11 cellular contexts compared by ENCODE assay signal in genomic region chr20:32463642-32464400, GRCh38.
A peak's percentile ranks its signal among the peaks of the same experiment; 100 is the strongest.
DNase-seq lines count a peak whose midpoint lies in the region; ATAC-seq, FAIRE-seq and TF ChIP-seq lines count a peak whose summit lies in the region.
"Had no signal": no experiment of that assay in that cellular context is flagged by ENCODE, and none has a peak within 500 bp of the region (broad histone marks: within the 10 kb centered on the region; RNA-seq: fewer than 3 reads in every experiment).

No MANE protein-coding gene starts in this region.

- no peak overlapping the region for H3K14ac ChIP-seq in H1 (ENCODE audit: insufficient read length)

- H2BK5ac ChIP-seq in H1 (ENCODE audit: low read depth, low read length), result peak overlapping the region; percentile 66

- H3K4ac ChIP-seq in H1 (replicated peaks; ENCODE audit: insufficient read length, low read depth, low read length), result peak overlapping the region; percentile 78

- no peak overlapping the region for H3K4me2 ChIP-seq in H1 (ENCODE audit: insufficient read depth in 1 of 2, low read depth in 2 of 2, low read length in 2 of 2)

- peaks cover 11% of the 10 kb centered on the region for H3K79me1 ChIP-seq in H1 (ENCODE audit: low read depth, low read length)

- no peak overlapping the region for H2AFZ ChIP-seq in H1 (ENCODE audit: low read length)

- TF ChIP-seq EP300 in H1 (IDR thresholded peaks at IDR 0.05; ENCODE audit: borderline replicate concordance in 1 of 2, low read depth in 2 of 2, low read length in 2 of 2), result no peak

- H4K5ac ChIP-seq in H1 (ENCODE audit: insufficient read length, low read depth, low read length), result no peak overlapping the region

- peaks cover 0 to under 1% of the 10 kb centered on the region in 2 experiments; a peak in 1 of 4 replicates for H3K79me2 ChIP-seq in H1 (ENCODE audit: control insufficient read depth in 1 of 2, insufficient read depth in 2 of 2, low read length in 2 of 2)

- 0 out of 2 replicates have a peak overlapping the region, but pooled peaks have one; percentile 14 for H3K27ac ChIP-seq in H1 (ENCODE audit: low read depth, low read length)
- H3K27ac ChIP-seq in lower lobe of right lung, result peak overlapping the region; percentile 53
- H3K27ac ChIP-seq in small intestine (ENCODE audit: low read depth in 1 of 2, low read length in 1 of 2), result peak overlapping the region; percentile 90
- H3K27ac ChIP-seq: gastrocnemius medialis had no signal

- H3K9me3 ChIP-seq in H1 (ENCODE audit: insufficient read depth in 2 of 2, low read depth in 1 of 2, low read length in 1 of 2), result no peaks in the 10 kb centered on the region
- H3K9me3 ChIP-seq in lower lobe of right lung, result no peaks in the 10 kb centered on the region
- no peaks in the 10 kb centered on the region for H3K9me3 ChIP-seq in small intestine (ENCODE audit: control insufficient read depth, low read depth)
- H3K9me3 ChIP-seq: gastrocnemius medialis had no signal

- H2BK12ac ChIP-seq in H1 (ENCODE audit: low read depth, low read length), result no peak overlapping the region

- no peak overlapping the region; the same call in 1 of the 2 replicates for H4K8ac ChIP-seq in H1 (ENCODE audit: extremely low read depth, insufficient read depth, low read length)

- no peaks in the 10 kb centered on the region for H3K23me2 ChIP-seq in H1 (ENCODE audit: low read depth, low read length)

- H2BK20ac ChIP-seq in H1 (ENCODE audit: low read length), result no peak overlapping the region

- H3K4me1 ChIP-seq in H1 (replicated peaks in 1 of 4; ENCODE audit: control insufficient read depth in 3 of 4, insufficient read depth in 4 of 4, low read length in 3 of 4) (peaks cover 0 to 26% (median 16%) of the 10 kb centered on the region in 4 experiments; a peak in 6 of 7 replicates), lower lobe of right lung (peaks cover 50% of the 10 kb centered on the region), small intestine (ENCODE audit: control insufficient read depth in 2 of 2, insufficient read depth in 1 of 2, low read depth in 1 of 2, low read length in 1 of 2) (peaks cover 2 to 4% of the 10 kb centered on the region in 2 donors)
- H3K4me1 ChIP-seq: gastrocnemius medialis had no signal

- no peak overlapping the region for H3K9ac ChIP-seq in H1 (replicated peaks in 1 of 4; ENCODE audit: extremely low read depth in 1 of 4, low read depth in 3 of 4, low read length in 3 of 4)

- no peak for ATAC-seq in lower lobe of right lung
- ATAC-seq: gastrocnemius medialis had no signal

- no peak overlapping the region for H3K23ac ChIP-seq in H1 (ENCODE audit: insufficient read length)

- H2BK120ac ChIP-seq in H1 (replicated peaks; ENCODE audit: low read depth, low read length), result no peak overlapping the region

- FAIRE-seq in H1 (lab: Jason Lieb, UNC), result no peak
- no peak for FAIRE-seq in small intestine (lab: Jason Lieb, UNC)
- FAIRE-seq: RCC 7860 had no signal

- H4K20me1 ChIP-seq in H1 (replicated peaks in 1 of 2; ENCODE audit: control insufficient read depth in 1 of 2, insufficient read depth in 2 of 2, low read length in 2 of 2), result peaks cover 20 to 35% of the 10 kb centered on the region in 2 experiments

- TF ChIP-seq CTCF in H1 (IDR thresholded peaks at IDR 0.05; ENCODE audit: control extremely low read depth in 1 of 3, insufficient read depth in 1 of 3, low read depth in 1 of 3, low read length in 3 of 3) (no peak), lower lobe of right lung (IDR thresholded peaks at IDR 0.05) (no peak)

- CTCF ChIA-PET in H1 (lab: Charles Lee; ENCODE audit: partially characterized antibody) (interaction anchor here (1.0 kb wide), 1 partner anchor 189 kb away, joined by 3 read pairs; no protein-coding TSS in a partner anchor), HEK293T (lab: Yijun Ruan, JAX) (no interaction called here)

- 84% methylated on average over 27 of the region's 28 CpGs; no CpG with 5 or more reads in 1 of the 2 experiments for WGBS in H1 (ENCODE audit: extremely low coverage in 1 of 2, insufficient coverage in 1 of 2, insufficient read length in 1 of 2, insufficient replicate concordance in 2 of 2, low coverage in 1 of 2, low lambda C conversion rate in 2 of 2, missing lambda C conversion rate in 1 of 2), 2 experiments
- WGBS in small intestine, 3 donors, result 24 to 51% (median 41%) methylated on average over 26 to 28 of the region's 28 CpGs

- POLR2A ChIA-PET in H1 (lab: Charles Lee; ENCODE audit: partially characterized antibody) (interaction anchor here (1.2 to 1.6 kb wide), 2 partner anchors 12 to 132 kb away, joined by 4 read pairs; no protein-coding TSS in a partner anchor), HEK293T (lab: Yijun Ruan, JAX) (no interaction called here)

- H3K56ac ChIP-seq in H1 (replicated peaks; ENCODE audit: insufficient read length, low read depth, low read length), result no peak overlapping the region

- H4K91ac ChIP-seq in H1 (replicated peaks; ENCODE audit: insufficient read length, low read length), result peak overlapping the region; percentile 81

- H3K27me3 ChIP-seq in H1 (replicated peaks in 1 of 4; ENCODE audit: control insufficient read depth in 3 of 4, extremely low read depth in 1 of 4, insufficient read depth in 3 of 4, low read length in 3 of 4), result no peaks in the 10 kb centered on the region
- no peaks in the 10 kb centered on the region for H3K27me3 ChIP-seq in lower lobe of right lung (ENCODE audit: low read depth)
- H3K27me3 ChIP-seq in small intestine (ENCODE audit: control insufficient read depth in 2 of 2, insufficient read depth in 2 of 2, low read length in 2 of 2), result no peaks in the 10 kb centered on the region
- H3K27me3 ChIP-seq: gastrocnemius medialis had no signal

- H3K36me3 ChIP-seq in H1 (ENCODE audit: control insufficient read depth in 2 of 4, insufficient read depth in 4 of 4, low read length in 3 of 4), result no peaks in the 10 kb centered on the region
- H3K36me3 ChIP-seq in lower lobe of right lung, result peaks cover 12% of the 10 kb centered on the region
- no peaks in the 10 kb centered on the region for H3K36me3 ChIP-seq in small intestine (ENCODE audit: control insufficient read depth in 2 of 2, insufficient read depth in 2 of 2, low read length in 2 of 2)
- H3K36me3 ChIP-seq: gastrocnemius medialis had no signal

- 0 out of 2 replicates have a peak overlapping the region, but pooled peaks have one; percentile 39 for H2AK5ac ChIP-seq in H1 (ENCODE audit: low read depth, low read length)

- H2BK15ac ChIP-seq in H1 (ENCODE audit: low read length), result no peak overlapping the region

- peak; percentile 56 for DNase-seq in NCI-H1048 (lab: John Stamatoyannopoulos, UW)
- DNase-seq in H1 (ENCODE audit: low read depth in 1 of 2, low spot score in 2 of 2), result no peak
- DNase-seq in lower lobe of right lung, result no peak
- peak; percentile 80 for DNase-seq in small intestine
- no peak for DNase-seq in stimulated activated CD4-positive, alpha-beta T cell treated with anti-CD3 and anti-CD28 coated beads, Interleukin-12 subunit alpha, Interleukin-12 subunit beta, amount 100 ng/mL, for 4 hours
- no peak for DNase-seq in HEK293T (ENCODE audit: extremely low spot score)
- DNase-seq in activated CD8-positive, alpha-beta memory T cell treated with anti-CD3 and anti-CD28 coated beads for 24 hours, result no peak
- DNase-seq in ureter (ENCODE audit: low spot score), result no peak
- DNase-seq: activated T-cell treated with anti-CD3 and anti-CD28 coated beads, Interleukin-2, amount 50 U/mL, for 1 hour; gastrocnemius medialis had no signal

- H3K4me3 ChIP-seq in H1 (ENCODE audit: extremely low read depth in 1 of 4, insufficient read depth in 2 of 4, low read depth in 3 of 4, low read length in 4 of 4) (no peak overlapping the region), lower lobe of right lung (no peak overlapping the region), small intestine (ENCODE audit: low read depth in 1 of 2, low read length in 2 of 2) (no peak overlapping the region)
- H3K4me3 ChIP-seq: gastrocnemius medialis had no signal

- TF ChIP-seq RAD21 in H1 (IDR thresholded peaks at IDR 0.05 in 1 of 2, conservative IDR thresholded peaks at IDR 0.05 in 1 of 2; ENCODE audit: low read depth in 2 of 2, low read length in 2 of 2), result no peak

- H3K18ac ChIP-seq in H1 (ENCODE audit: extremely low read depth, low read length), result no peak overlapping the region; the same call in 1 of the 2 replicates

- no peak for TF ChIP-seq POLR2A in H1 (IDR thresholded peaks at IDR 0.05; ENCODE audit: control extremely low read depth in 1 of 2, low read depth in 2 of 2, low read length in 2 of 2)

- intact Hi-C loops in lower lobe of right lung (cut with DNase I), result no loop called here

TF ChIP-seq in H1, 55 proteins besides CTCF, POLR2A, EP300 and RAD21:
- TF ChIP-seq SP1 (IDR thresholded peaks at IDR 0.05; ENCODE audit: low read depth, low read length), result no peak
- no peak for TF ChIP-seq KDM4A (IDR thresholded peaks at IDR 0.05; ENCODE audit: low read depth, low read length, severe bottlenecking)
- TF ChIP-seq HDAC6 (IDR thresholded peaks at IDR 0.05; ENCODE audit: low read depth, low read length), result no peak
- no peak for TF ChIP-seq MAFK (IDR thresholded peaks at IDR 0.05; ENCODE audit: low read depth, low read length)
- TF ChIP-seq NANOG (IDR thresholded peaks at IDR 0.05; ENCODE audit: insufficient read depth, low read depth, low read length, poor library complexity, severe bottlenecking), result no peak
- TF ChIP-seq ASH2L (IDR thresholded peaks at IDR 0.05; ENCODE audit: low read length), result no peak

TF ChIP-seq in HEK293T, 16 proteins besides CTCF, POLR2A, EP300 and RAD21:
- TF ChIP-seq NFRKB (IDR thresholded peaks at IDR 0.05), result no peak
- TF ChIP-seq ARNT (IDR thresholded peaks at IDR 0.05), result no peak
- TF ChIP-seq CTBP1 (IDR thresholded peaks at IDR 0.05; ENCODE audit: borderline replicate concordance), result no peak
- TF ChIP-seq PKNOX1 (IDR thresholded peaks at IDR 0.05), result no peak
- no peak for TF ChIP-seq ELF4 (IDR thresholded peaks at IDR 0.05)
- TF ChIP-seq L3MBTL2 (conservative IDR thresholded peaks at IDR 0.05), result no peak
- TF ChIP-seq FOXM1 (IDR thresholded peaks at IDR 0.05; ENCODE audit: borderline replicate concordance), result no peak
- TF ChIP-seq SP1 (IDR thresholded peaks at IDR 0.05), result no peak
- TF ChIP-seq FOXA1 (IDR thresholded peaks at IDR 0.05), result no peak
- no peak for TF ChIP-seq HDGF (IDR thresholded peaks at IDR 0.05; ENCODE audit: borderline replicate concordance)
TF ChIP-seq in HEK293T: peak in this region for 0.

Comparison
In these comparisons a context has a peak if more than half of its experiments do, and no peak if none do; other contexts are left out.
1. DNase-seq: peak in NCI-H1048 (single experiment) and small intestine (single experiment); none in H1 (0 of 2), lower lobe of right lung (single experiment), stimulated activated CD4-positive, alpha-beta T cell treated with anti-CD3 and anti-CD28 coated beads, Interleukin-12 subunit alpha, Interleukin-12 subunit beta, amount 100 ng/mL, for 4 hours (single experiment), HEK293T (single experiment), activated CD8-positive, alpha-beta memory T cell treated with anti-CD3 and anti-CD28 coated beads for 24 hours (single experiment) and ureter (single experiment).
2. H3K27ac ChIP-seq: peak in every context shown above with its lines; median percentile 90 in small intestine; 53 in lower lobe of right lung; 14 in H1.